10 cellular contexts compared by ENCODE assay signal in genomic region chr6:157669747-157670216, GRCh38.
DNase-seq lines count a peak whose midpoint lies in the region; ATAC-seq and TF ChIP-seq lines count a peak whose summit lies in the region.
"Had no signal": no experiment of that assay in that cellular context is flagged by ENCODE, and none has a peak within 500 bp of the region (broad histone marks: within the 10 kb centered on the region; RNA-seq: fewer than 3 reads in every experiment).

No MANE protein-coding gene starts in this region.

- H3K4me3 Mint-ChIP-seq in effector memory CD8-positive, alpha-beta T cell, result no peak overlapping the region
- H3K4me3 Mint-ChIP-seq: natural killer cell treated with Interleukin-12 subunit alpha and Interleukin-12 subunit beta and Interleukin-15 and Interleukin-18, amount 100 ng/mL, for 72 hours had no signal

- peak overlapping the region; percentile 78 for H3K27ac ChIP-seq in vagina

- intact Hi-C loops in vagina (cut with DNase I), result loop anchor here (10.0 kb wide), 2 partner anchors 65 to 345 kb away; partner anchors contain the start of gene TMEM242

- H3K36me3 ChIP-seq in vagina, result no peaks in the 10 kb centered on the region

- no peak for TF ChIP-seq POLR2A in vagina (IDR thresholded peaks at IDR 0.05)

- no peaks in the 10 kb centered on the region for H3K36me3 Mint-ChIP-seq in effector memory CD8-positive, alpha-beta T cell (ENCODE audit: insufficient read depth)
- H3K36me3 Mint-ChIP-seq: natural killer cell treated with Interleukin-12 subunit alpha and Interleukin-12 subunit beta and Interleukin-15 and Interleukin-18, amount 100 ng/mL, for 72 hours had no signal

- H3K9me3 Mint-ChIP-seq in effector memory CD8-positive, alpha-beta T cell, result no peaks in the 10 kb centered on the region
- H3K9me3 Mint-ChIP-seq: natural killer cell treated with Interleukin-12 subunit alpha and Interleukin-12 subunit beta and Interleukin-15 and Interleukin-18, amount 100 ng/mL, for 72 hours had no signal

- DNase-seq in H4 (ENCODE audit: low spot score), result peak; percentile 35
- peak; percentile 72 for DNase-seq in fibroblast of mammary gland (ENCODE audit: low read depth)
- DNase-seq in myocyte (ENCODE audit: low read depth), result peak; percentile 90
- DNase-seq in vagina (ENCODE audit: extremely low spot score in 2 of 2), result peak in 1 of 2 donors; percentile 92
- no peak for DNase-seq in effector memory CD8-positive, alpha-beta T cell
- DNase-seq in SKM-1 treated with dmso at 0.1 percent for 144 hours (lab: John Stamatoyannopoulos, UW; ENCODE audit: unreplicated experiment), result no peak
- no peak for DNase-seq in DMS79 (lab: John Stamatoyannopoulos, UW)

- TF ChIP-seq CTCF in fibroblast of mammary gland (conservative IDR thresholded peaks at IDR 0.05; ENCODE audit: control insufficient read depth, insufficient read depth, low read depth, low read length) (peak; percentile 25), vagina (IDR thresholded peaks at IDR 0.05) (peak in 1 of 3 experiments; percentile 20)

- no peaks in the 10 kb centered on the region for H3K27me3 ChIP-seq in vagina

- peaks cover 24% of the 10 kb centered on the region for H3K4me1 ChIP-seq in vagina

- H3K27ac Mint-ChIP-seq in effector memory CD8-positive, alpha-beta T cell, result no peak overlapping the region
- H3K27ac Mint-ChIP-seq: natural killer cell treated with Interleukin-12 subunit alpha and Interleukin-12 subunit beta and Interleukin-15 and Interleukin-18, amount 100 ng/mL, for 72 hours had no signal

- no peak overlapping the region for H3K4me3 ChIP-seq in fibroblast of mammary gland (ENCODE audit: control insufficient read depth, low read depth, low read length)
- H3K4me3 ChIP-seq in vagina, result no peak overlapping the region
- H3K4me3 ChIP-seq: K562 had no signal

- ATAC-seq in SK-N-SH treated with all-trans-retinoic acid at 6 μM for 48 hours, result peak; percentile 80
- ATAC-seq in effector memory CD8-positive, alpha-beta T cell (replicated peaks), result no peak
- ATAC-seq: K562 had no signal

- peaks cover 2 to 5% of the 10 kb centered on the region in 2 donors for H3K4me1 Mint-ChIP-seq in effector memory CD8-positive, alpha-beta T cell (ENCODE audit: low read depth in 2 of 2)

- H3K9me3 ChIP-seq in vagina, result no peaks in the 10 kb centered on the region

- peaks cover 0 to 6% of the 10 kb centered on the region in 2 donors for H3K27me3 Mint-ChIP-seq in effector memory CD8-positive, alpha-beta T cell

TF ChIP-seq in SK-N-SH treated with all-trans-retinoic acid at 6 μM for 48 hours, 23 proteins besides CTCF, POLR2A, EP300 and RAD21:
- TF ChIP-seq ESRRG (CRISPR knock-in tag; IDR thresholded peaks at IDR 0.05) (no peak), ZC3H10 (CRISPR knock-in tag; IDR thresholded peaks at IDR 0.05) (no peak), ARNTL (CRISPR knock-in tag; IDR thresholded peaks at IDR 0.05; ENCODE audit: borderline replicate concordance, low read depth) (no peak), TOX (CRISPR knock-in tag; IDR thresholded peaks at IDR 0.05; ENCODE audit: borderline replicate concordance) (no peak), ISL1 (CRISPR knock-in tag; IDR thresholded peaks at IDR 0.05) (no peak), ZFP30 (CRISPR knock-in tag; IDR thresholded peaks at IDR 0.05) (no peak), SNAI2 (CRISPR knock-in tag; IDR thresholded peaks at IDR 0.05) (no peak), PATZ1 (CRISPR knock-in tag; IDR thresholded peaks at IDR 0.05; ENCODE audit: borderline replicate concordance) (no peak), ZNF8 (CRISPR knock-in tag; IDR thresholded peaks at IDR 0.05) (no peak), BACH2 (CRISPR knock-in tag; IDR thresholded peaks at IDR 0.05; ENCODE audit: borderline replicate concordance) (no peak), OSR1 (CRISPR knock-in tag; IDR thresholded peaks at IDR 0.05) (no peak), RARB (CRISPR knock-in tag; IDR thresholded peaks at IDR 0.05) (no peak), ZNF70 (CRISPR knock-in tag; IDR thresholded peaks at IDR 0.05) (no peak), ZNF565 (CRISPR knock-in tag; conservative IDR thresholded peaks at IDR 0.05; ENCODE audit: low read depth) (no peak), CSRNP3 (CRISPR knock-in tag; IDR thresholded peaks at IDR 0.05) (no peak), POU6F1 (CRISPR knock-in tag; IDR thresholded peaks at IDR 0.05; ENCODE audit: borderline replicate concordance, low read depth) (no peak), PPARA (CRISPR knock-in tag; IDR thresholded peaks at IDR 0.05; ENCODE audit: borderline replicate concordance) (no peak)
TF ChIP-seq in SK-N-SH treated with all-trans-retinoic acid at 6 μM for 48 hours: peak in this region for 0.

Comparison
In these comparisons a context has a peak if more than half of its experiments do, and no peak if none do; other contexts are left out.
1. DNase-seq: peak in H4 (single experiment), fibroblast of mammary gland (single experiment) and myocyte (single experiment); none in effector memory CD8-positive, alpha-beta T cell (0 of 3), SKM-1 treated with dmso at 0.1 percent for 144 hours (single experiment) and DMS79 (single experiment).